9 cellular contexts compared by ENCODE assay signal in the genomic region with DNA sequence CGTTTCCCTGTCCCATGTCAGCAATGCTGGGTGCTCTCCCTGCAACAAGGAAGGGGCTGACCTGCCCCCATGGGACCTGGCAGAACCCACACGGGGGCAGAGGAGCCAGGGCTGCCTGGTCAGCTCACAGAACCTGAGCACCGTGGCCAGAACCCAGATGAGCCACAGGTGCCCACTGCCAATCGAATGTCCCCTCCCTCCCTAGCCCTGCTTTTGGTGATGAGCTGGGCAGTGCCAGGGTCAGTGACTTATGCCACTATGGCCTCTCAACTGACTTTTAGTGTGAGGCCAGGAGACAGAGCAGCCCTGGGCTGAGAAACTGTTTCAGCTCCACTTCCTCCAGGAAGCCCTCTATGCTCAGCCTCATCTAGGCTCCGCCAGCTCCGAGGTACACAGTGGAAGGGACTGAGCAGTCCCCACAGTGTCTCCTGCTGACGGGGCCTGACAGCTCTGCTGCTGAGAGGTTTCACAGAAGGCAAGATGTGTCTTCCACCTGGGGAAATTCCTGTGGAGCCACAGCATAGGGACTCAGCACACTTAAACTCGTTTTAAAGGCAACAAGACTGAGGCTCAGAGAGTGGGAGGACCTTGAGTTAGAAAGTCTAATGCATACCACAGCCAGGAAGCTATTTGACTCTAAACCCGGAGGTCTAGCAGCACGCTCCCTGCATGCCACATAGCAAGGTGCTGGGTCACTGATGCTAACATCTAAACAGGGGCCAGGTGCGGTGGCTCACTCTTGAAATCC. TPM values are rescaled to one million over a fixed set of nuclear protein-coding genes. Genes with fewer than 3 reads are reported as not detected.
A peak's percentile ranks its signal among the peaks of the same experiment; 100 is the strongest.
DNase-seq lines count a peak whose midpoint lies in the region; ATAC-seq and TF ChIP-seq lines count a peak whose summit lies in the region.
"Had no signal": no experiment of that assay in that cellular context is flagged by ENCODE, and none has a peak within 500 bp of the region (broad histone marks: within the 10 kb centered on the region; RNA-seq: fewer than 3 reads in every experiment).

No MANE protein-coding gene starts in this region.

- no peak overlapping the region for H2AFZ ChIP-seq in smooth muscle cell (ENCODE audit: low read depth)

- peaks cover 29% of the 10 kb centered on the region for H3K4me1 ChIP-seq in smooth muscle cell (ENCODE audit: low read depth)

- ATAC-seq in HG03520 (IDR thresholded peaks at IDR 0.05; ENCODE audit: unreplicated experiment) = no peak

- TF ChIP-seq CTCF in GM20000 (IDR thresholded peaks at IDR 0.05; ENCODE audit: extremely low read depth, missing control alignments) (no peak), smooth muscle cell (IDR thresholded peaks at IDR 0.05; ENCODE audit: borderline replicate concordance, insufficient read depth, poor library complexity, severe bottlenecking) (no peak)

- no peaks in the 10 kb centered on the region for H3K9me3 ChIP-seq in smooth muscle cell (replicated peaks; ENCODE audit: low read depth)

- WGBS in smooth muscle cell (ENCODE audit: low lambda C conversion rate) = 85% methylated on average over 11 of the region's 11 CpGs

- DNase-seq in GM20000 (ENCODE audit: low spot score) (peak; percentile 49), T-helper 2 cell (peak in 3 of 5 experiments; percentile 18 to 77 (median 54)), smooth muscle cell (lab: John Stamatoyannopoulos, UW; ENCODE audit: unreplicated experiment) (no peak), NCI-H1092 (lab: John Stamatoyannopoulos, UW) (no peak), NCI-H128 (lab: John Stamatoyannopoulos, UW; ENCODE audit: unreplicated experiment) (no peak), NCI-H1436 treated with DMSO at 0.1 percent for 48 hours (lab: John Stamatoyannopoulos, UW) (no peak)
- DNase-seq in effector CD4-positive, alpha-beta T cell = peak; percentile 35

- H3K36me3 ChIP-seq in smooth muscle cell (ENCODE audit: low read depth) = no peaks in the 10 kb centered on the region

- H3K4me2 ChIP-seq in smooth muscle cell = peak overlapping the region; percentile 63

- H3F3A ChIP-seq in smooth muscle cell (ENCODE audit: low read depth) = peaks cover 9% of the 10 kb centered on the region

- peak overlapping the region; percentile 55 for H3K9ac ChIP-seq in smooth muscle cell (ENCODE audit: low read depth)

- H3K27me3 ChIP-seq in smooth muscle cell (ENCODE audit: low read depth) = no peaks in the 10 kb centered on the region

- no peak overlapping the region for H3K4me3 ChIP-seq in smooth muscle cell
- H3K4me3 ChIP-seq: SK-N-MC had no signal

- H3K27ac ChIP-seq in smooth muscle cell (ENCODE audit: low read depth) = peak overlapping the region; percentile 96
- H3K27ac ChIP-seq: SK-N-MC had no signal

- no peaks in the 10 kb centered on the region for H3K79me2 ChIP-seq in smooth muscle cell (ENCODE audit: low read depth)

- no peaks in the 10 kb centered on the region for H4K20me1 ChIP-seq in smooth muscle cell (ENCODE audit: low read depth)

RNA-seq across cellular contexts. Expression of gene ADA, which starts 6.9 kb away (rescaled TPM):
- total RNA-seq in smooth muscle cell = 25.1 and 28.4 TPM in 2 replicates
- 32.5 and 35.2 TPM in 2 replicates for polyA plus RNA-seq in smooth muscle cell

Comparison
In these comparisons a context has a peak if more than half of its experiments do, and no peak if none do; other contexts are left out.
1. DNase-seq: peak in GM20000 (single experiment), T-helper 2 cell (3 of 5) and effector CD4-positive, alpha-beta T cell (single experiment); none in smooth muscle cell (single experiment), NCI-H1092 (single experiment), NCI-H128 (single experiment) and NCI-H1436 treated with DMSO at 0.1 percent for 48 hours (single experiment).